Comparison of ENCODE assay signal across 37 cellular contexts in genomic region chr10:81520688-81521087, GRCh38.
"Had no signal": no experiment of that assay in that cellular context is flagged by ENCODE, and none has a peak within 500 bp of the region (broad histone marks: within the 10 kb centered on the region; RNA-seq: fewer than 3 reads in every experiment).

No MANE protein-coding gene starts in this region.

- H3K9me3 ChIP-seq: adrenal gland, body of pancreas, breast epithelium had no signal

- H3K4me1 Mint-ChIP-seq: activated B cell treated with CpG ODN at 0.5 μM for 24 hours; activated CD4-positive, alpha-beta T cell treated with anti-CD3 and anti-CD28 coated beads, Interleukin-2, amount 10 ng/mL, durations not matched to agents 24 days and 14 days; activated naive CD8-positive, alpha-beta T cell treated with anti-CD3 and anti-CD28 coated beads for 36 hours; activated T-helper 17 cell treated with anti-CD3 and anti-CD28 coated beads, Interleukin-2, amount 50 U/mL, for 72 hours had no signal

- H3K36me3 ChIP-seq: adrenal gland, brain microvascular endothelial cell, breast epithelium had no signal

- H3K27ac Mint-ChIP-seq: activated B cell treated with CpG ODN at 0.5 μM for 24 hours; activated CD4-positive, alpha-beta memory T cell treated with anti-CD3 and anti-CD28 coated beads for 36 hours; activated CD4-positive, alpha-beta T cell treated with anti-CD3 and anti-CD28 coated beads, Interleukin-2, amount 10 ng/mL, durations not matched to agents 24 days and 14 days; activated CD8-positive, alpha-beta T cell treated with anti-CD3 and anti-CD28 coated beads for 36 hours; activated naive CD4-positive, alpha-beta T cell treated with anti-CD3 and anti-CD28 coated beads for 36 hours; activated naive CD4-positive, alpha-beta T cell treated with anti-CD3 and anti-CD28 coated beads, Interleukin-2, amount 50 U/mL, for 72 hours; activated naive CD8-positive, alpha-beta T cell treated with anti-CD3 and anti-CD28 coated beads for 36 hours; activated T-cell treated with anti-CD3 and anti-CD28 coated beads, Interleukin-2, amount 50 U/mL, for 72 hours; activated T-helper 1 cell treated with anti-CD3 and anti-CD28 coated beads, Interleukin-12 subunit alpha, Interleukin-12 subunit beta, Interleukin-2, Interleukin-4 antibody, amounts not matched to agents 30 ng/mL and 10 ng/mL and 1 ng/mL, durations not matched to agents 14 hours and 24 hours and 36 hours; activated T-helper 17 cell treated with anti-CD3 and anti-CD28 coated beads, Interleukin-2, amount 50 U/mL, for 72 hours; T-helper 1 cell treated with Interleukin-12 subunit alpha and Interleukin-12 subunit beta and Interleukin-4 antibody, amounts not matched to agents 30 μg/mL and 1 μg/mL, for 36 hours; T-helper 2 cell treated with Interferon-gamma antibody and Interleukin-4, amounts not matched to agents 5 μg/mL and 100 μg/mL, for 36 hours had no signal

- DNase-seq: activated B cell treated with CpG ODN at 0.5 μM for 24 hours; activated CD4-positive, alpha-beta memory T cell treated with anti-CD3 and anti-CD28 coated beads for 36 hours; activated CD4-positive, alpha-beta T cell treated with anti-CD3 and anti-CD28 coated beads for 4 hours; activated CD4-positive, alpha-beta T cell treated with anti-CD3 and anti-CD28 coated beads, Interleukin-2, amount 10 ng/mL, durations not matched to agents 24 days and 14 days; activated CD4-positive, alpha-beta T cell treated with anti-CD3 and anti-CD28 coated beads, Interleukin-2, amount 50 U/mL, for 1 hour; activated CD4-positive, alpha-beta T cell treated with anti-CD3 and anti-CD28 coated beads, Interleukin-2, amount 50 U/mL, for 4 hours; activated CD4-positive, CD25-positive, alpha-beta regulatory T cell treated with anti-CD3 and anti-CD28 coated beads, Interleukin-2, amount 50 U/mL, for 72 hours; activated CD8-positive, alpha-beta memory T cell treated with anti-CD3 and anti-CD28 coated beads, Interleukin-2, amount 50 U/mL, for 4 hours; activated CD8-positive, alpha-beta T cell treated with anti-CD3 and anti-CD28 coated beads for 36 hours; activated effector memory CD4-positive, alpha-beta T cell treated with anti-CD3 and anti-CD28 coated beads, Interleukin-2, amount 50 U/mL, for 16 hours; activated gamma-delta T cell treated with Interleukin-2 at 50 U/mL for 16 hours; activated naive CD4-positive, alpha-beta T cell; activated naive CD4-positive, alpha-beta T cell treated with anti-CD3 and anti-CD28 coated beads for 36 hours; activated naive CD4-positive, alpha-beta T cell treated with anti-CD3 and anti-CD28 coated beads, Interleukin-2, amount 50 U/mL, for 16 hours; activated naive CD8-positive, alpha-beta T cell treated with anti-CD3 and anti-CD28 coated beads for 36 hours; activated T-cell treated with anti-CD3 and anti-CD28 coated beads for 4 hours; activated T-cell treated with anti-CD3 and anti-CD28 coated beads, Interleukin-2, amount 50 U/mL, for 1 hour; activated T-cell treated with anti-CD3 and anti-CD28 coated beads, Interleukin-2, amount 50 U/mL, for 4 hours; activated T-cell treated with anti-CD3 and anti-CD28 coated beads, Interleukin-2, amount 50 U/mL, for 72 hours; adrenal gland; amniotic stem cell; aorta; body of pancreas; brain microvascular endothelial cell; central memory CD4-positive, alpha-beta T cell; T-helper 1 cell; T-helper 2 cell; T-helper 9 cell had no signal

- H3K4me1 ChIP-seq: adrenal gland, body of pancreas, breast epithelium had no signal

- H3K9me3 Mint-ChIP-seq: activated CD4-positive, alpha-beta memory T cell treated with anti-CD3 and anti-CD28 coated beads for 36 hours; activated CD4-positive, alpha-beta T cell treated with anti-CD3 and anti-CD28 coated beads, Interleukin-2, amount 10 ng/mL, durations not matched to agents 24 days and 14 days; activated CD8-positive, alpha-beta T cell treated with anti-CD3 and anti-CD28 coated beads for 36 hours; activated naive CD4-positive, alpha-beta T cell treated with anti-CD3 and anti-CD28 coated beads for 36 hours; activated naive CD4-positive, alpha-beta T cell treated with anti-CD3 and anti-CD28 coated beads, Interleukin-2, amount 50 U/mL, for 72 hours; activated naive CD8-positive, alpha-beta T cell treated with anti-CD3 and anti-CD28 coated beads for 36 hours; activated T-helper 1 cell treated with anti-CD3 and anti-CD28 coated beads, Interleukin-12 subunit alpha, Interleukin-12 subunit beta, Interleukin-2, Interleukin-4 antibody, amounts not matched to agents 30 ng/mL and 10 ng/mL and 1 ng/mL, durations not matched to agents 14 hours and 24 hours and 36 hours; T-helper 2 cell treated with Interferon-gamma antibody and Interleukin-4, amounts not matched to agents 5 μg/mL and 100 μg/mL, for 36 hours had no signal

- H3K4me3 ChIP-seq: adrenal gland, body of pancreas, breast epithelium had no signal

- H3K4me3 Mint-ChIP-seq: activated B cell treated with CpG ODN at 0.5 μM for 24 hours; activated CD4-positive, alpha-beta memory T cell treated with anti-CD3 and anti-CD28 coated beads for 36 hours; activated CD4-positive, alpha-beta T cell treated with anti-CD3 and anti-CD28 coated beads, Interleukin-2, amount 10 ng/mL, durations not matched to agents 24 days and 14 days; activated CD8-positive, alpha-beta T cell treated with anti-CD3 and anti-CD28 coated beads for 36 hours; activated naive CD4-positive, alpha-beta T cell treated with anti-CD3 and anti-CD28 coated beads for 36 hours; activated naive CD8-positive, alpha-beta T cell treated with anti-CD3 and anti-CD28 coated beads for 36 hours; activated T-cell treated with anti-CD3 and anti-CD28 coated beads, Interleukin-2, amount 50 U/mL, for 4 hours; activated T-cell treated with anti-CD3 and anti-CD28 coated beads, Interleukin-2, amount 50 U/mL, for 72 hours; activated T-helper 1 cell treated with anti-CD3 and anti-CD28 coated beads, Interleukin-12 subunit alpha, Interleukin-12 subunit beta, Interleukin-2, Interleukin-4 antibody, amounts not matched to agents 30 ng/mL and 10 ng/mL and 1 ng/mL, durations not matched to agents 14 hours and 24 hours and 36 hours; activated T-helper 17 cell treated with anti-CD3 and anti-CD28 coated beads, Interleukin-2, amount 50 U/mL, for 72 hours; T-helper 1 cell treated with Interleukin-12 subunit alpha and Interleukin-12 subunit beta and Interleukin-4 antibody, amounts not matched to agents 30 μg/mL and 1 μg/mL, for 36 hours; T-helper 2 cell treated with Interferon-gamma antibody and Interleukin-4, amounts not matched to agents 5 μg/mL and 100 μg/mL, for 36 hours had no signal

- FAIRE-seq: astrocyte, TTC549 had no signal

- H3K27me3 ChIP-seq: adrenal gland, body of pancreas, brain microvascular endothelial cell, breast epithelium had no signal

- ATAC-seq: activated CD8-positive, alpha-beta T cell treated with anti-CD3 and anti-CD28 coated beads for 36 hours; activated naive CD4-positive, alpha-beta T cell treated with anti-CD3 and anti-CD28 coated beads, Interleukin-2, amount 50 U/mL, for 72 hours; activated T-cell treated with anti-CD3 and anti-CD28 coated beads, Interleukin-2, amount 50 U/mL, for 4 hours; activated T-cell treated with anti-CD3 and anti-CD28 coated beads, Interleukin-2, amount 50 U/mL, for 72 hours; activated T-helper 17 cell treated with anti-CD3 and anti-CD28 coated beads, Interleukin-2, amount 50 U/mL, for 72 hours; body of pancreas had no signal

- H3K27ac ChIP-seq: adrenal gland, body of pancreas, brain microvascular endothelial cell, breast epithelium, VCaP had no signal

- H3K36me3 Mint-ChIP-seq: activated CD4-positive, alpha-beta memory T cell treated with anti-CD3 and anti-CD28 coated beads for 36 hours; activated naive CD4-positive, alpha-beta T cell treated with anti-CD3 and anti-CD28 coated beads, Interleukin-2, amount 50 U/mL, for 72 hours; activated naive CD8-positive, alpha-beta T cell treated with anti-CD3 and anti-CD28 coated beads for 36 hours had no signal

- H3K27me3 Mint-ChIP-seq: activated B cell treated with CpG ODN at 0.5 μM for 24 hours; activated CD4-positive, alpha-beta memory T cell treated with anti-CD3 and anti-CD28 coated beads for 36 hours; activated CD4-positive, alpha-beta T cell treated with anti-CD3 and anti-CD28 coated beads, Interleukin-2, amount 10 ng/mL, durations not matched to agents 24 days and 14 days; activated CD8-positive, alpha-beta T cell treated with anti-CD3 and anti-CD28 coated beads for 36 hours; activated naive CD8-positive, alpha-beta T cell treated with anti-CD3 and anti-CD28 coated beads for 36 hours; activated T-helper 17 cell treated with anti-CD3 and anti-CD28 coated beads, Interleukin-2, amount 50 U/mL, for 72 hours had no signal
